9 cellular contexts compared by ENCODE assay signal in the genomic region with DNA sequence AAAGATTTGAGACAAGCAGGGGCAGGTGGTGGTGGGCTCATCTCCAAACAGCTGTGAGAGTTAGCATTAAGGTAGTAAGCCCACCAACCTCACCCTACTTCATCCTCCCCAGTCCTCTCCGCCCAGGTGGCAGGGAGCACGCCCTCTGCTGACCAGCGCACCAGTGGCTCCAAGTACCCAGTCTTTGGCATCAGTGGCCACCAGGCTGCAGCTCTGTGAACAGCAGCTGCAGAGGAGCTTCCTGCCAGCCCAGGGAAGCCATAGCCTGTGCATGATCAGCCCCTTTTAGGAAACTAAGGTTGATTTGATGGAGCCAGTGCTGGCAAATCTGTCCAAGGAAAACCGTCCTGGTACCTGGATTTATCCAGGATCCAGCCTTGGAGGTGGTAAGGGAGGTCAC. TPM values are rescaled to one million over a fixed set of nuclear protein-coding genes. Genes with fewer than 3 reads are reported as not detected.
DNase-seq lines count a peak whose midpoint lies in the region; ATAC-seq, FAIRE-seq and TF ChIP-seq lines count a peak whose summit lies in the region.
"Had no signal": no experiment of that assay in that cellular context is flagged by ENCODE, and none has a peak within 500 bp of the region (broad histone marks: within the 10 kb centered on the region; RNA-seq: fewer than 3 reads in every experiment).

No MANE protein-coding gene starts in this region.

- TF ChIP-seq CTCF in Caco-2 (IDR thresholded peaks at IDR 0.05; ENCODE audit: insufficient read depth in 1 of 2, low read depth in 1 of 2, low read length in 1 of 2, severe bottlenecking in 1 of 2, unreplicated experiment in 1 of 2) (peak; percentile 75 to 96), Loucy (conservative IDR thresholded peaks at IDR 0.05; ENCODE audit: low read length) (peak; percentile 97), keratinocyte (optimal IDR thresholded peaks at IDR 0.05 in 1 of 3, IDR thresholded peaks at IDR 0.05 in 1 of 3, conservative IDR thresholded peaks at IDR 0.05 in 1 of 3; ENCODE audit: extremely low read depth in 1 of 3, insufficient read depth in 2 of 3, low read length in 3 of 3) (peak; percentile 49 to 79 (median 75))

- intact Hi-C loops in Caco-2 (cut with micrococcal nuclease; ENCODE audit: unreplicated experiment) = loop anchor here (1.0 to 5.0 kb wide), 4 partner anchors 18 to 61 kb away; a partner anchor contains a TSS

- H3K9me3 ChIP-seq in Caco-2 (no peaks in the 10 kb centered on the region), Loucy (ENCODE audit: insufficient read depth, low read depth, low read length) (no peaks in the 10 kb centered on the region), keratinocyte (ENCODE audit: control insufficient read depth, low read depth, low read length) (no peaks in the 10 kb centered on the region)

- H2AFZ ChIP-seq in Loucy (ENCODE audit: low read length) = peak overlapping the region; percentile 54; the same call in 1 of the 2 replicates
- no peak overlapping the region for H2AFZ ChIP-seq in keratinocyte (ENCODE audit: control insufficient read depth, low read length)

- no peaks in the 10 kb centered on the region for H3K4me1 Mint-ChIP-seq in Caco-2 (ENCODE audit: low read depth, unreplicated experiment)
- H3K4me1 Mint-ChIP-seq in activated CD8-positive, alpha-beta T cell treated with anti-CD3 and anti-CD28 coated beads, Interleukin-2, amount 10 ng/mL, durations not matched to agents 7 days and 5 days (ENCODE audit: low read depth) = no peaks in the 10 kb centered on the region

- no peak overlapping the region for H3K4me3 Mint-ChIP-seq in Caco-2 (ENCODE audit: unreplicated experiment)
- H3K4me3 Mint-ChIP-seq in activated CD8-positive, alpha-beta T cell treated with anti-CD3 and anti-CD28 coated beads, Interleukin-2, amount 10 ng/mL, durations not matched to agents 7 days and 5 days = no peak overlapping the region

- DNase-seq in Caco-2 (peak; percentile 72 to 76), keratinocyte (ENCODE audit: low read depth, low spot score) (no peak), occipital lobe (lab: John Stamatoyannopoulos, UW) (no peak), 8988T (no peak)
- DNase-seq in activated CD8-positive, alpha-beta T cell treated with anti-CD3 and anti-CD28 coated beads, Interleukin-2, amount 10 ng/mL, durations not matched to agents 7 days and 5 days = peak; percentile 30

- no peak for FAIRE-seq in keratinocyte (lab: Jason Lieb, UNC)

- H3K27ac Mint-ChIP-seq in Caco-2 (ENCODE audit: unreplicated experiment) = no peak overlapping the region
- H3K27ac Mint-ChIP-seq in activated CD8-positive, alpha-beta T cell treated with anti-CD3 and anti-CD28 coated beads, Interleukin-2, amount 10 ng/mL, durations not matched to agents 7 days and 5 days = no peak overlapping the region

- H3K4me2 ChIP-seq in Loucy (ENCODE audit: low read depth, low read length, poor library complexity, severe bottlenecking) (no peak overlapping the region), keratinocyte (ENCODE audit: control insufficient read depth, extremely low read depth, insufficient read depth, low read depth, low read length) (no peak overlapping the region)

- H3K79me2 ChIP-seq in Loucy (ENCODE audit: insufficient read depth, low read length) = no peaks in the 10 kb centered on the region
- H3K79me2 ChIP-seq in keratinocyte (ENCODE audit: control insufficient read depth, insufficient read depth, low read length) = no peaks in the 10 kb centered on the region

- H3K9me2 ChIP-seq in Loucy (replicated peaks; ENCODE audit: low read depth, low read length) = no peaks in the 10 kb centered on the region

- no peaks in the 10 kb centered on the region for H3K4me1 ChIP-seq in Caco-2
- no peaks in the 10 kb centered on the region for H3K4me1 ChIP-seq in Loucy (ENCODE audit: insufficient read depth, low read length, poor library complexity, severe bottlenecking)
- H3K4me1 ChIP-seq in keratinocyte (ENCODE audit: control insufficient read depth, extremely low read depth, insufficient read depth, low read length) = no peaks in the 10 kb centered on the region

- no peaks in the 10 kb centered on the region for H3K9me1 ChIP-seq in keratinocyte (ENCODE audit: control insufficient read depth, extremely low read depth, insufficient read depth, low read length)

- TF ChIP-seq POLR2A in GM18505 (IDR thresholded peaks at IDR 0.05; ENCODE audit: borderline replicate concordance, extremely low read depth, insufficient read depth, insufficient read length) = no peak

- dilution Hi-C loops in keratinocyte (cut with MboI; ENCODE audit: extremely low pct_ligation_motif_present, low sequenced_read_pairs) = no loop called here

- no peaks in the 10 kb centered on the region for H3K27me3 ChIP-seq in Caco-2 (replicated peaks; ENCODE audit: control insufficient read depth, insufficient read depth, low read length)
- no peaks in the 10 kb centered on the region for H3K27me3 ChIP-seq in Loucy (ENCODE audit: insufficient read depth, low read length, poor library complexity, severe bottlenecking)
- H3K27me3 ChIP-seq in keratinocyte (ENCODE audit: control insufficient read depth, extremely low read depth, insufficient read depth, low read length) = no peaks in the 10 kb centered on the region

- no peak overlapping the region for H3K9ac ChIP-seq in Loucy (ENCODE audit: low read depth, low read length, poor library complexity, severe bottlenecking)
- H3K9ac ChIP-seq in keratinocyte (ENCODE audit: control insufficient read depth, extremely low read depth, insufficient read depth, low read length) = no peak overlapping the region

- H3K9me3 Mint-ChIP-seq in Caco-2 (ENCODE audit: unreplicated experiment) = no peaks in the 10 kb centered on the region
- H3K9me3 Mint-ChIP-seq in activated CD8-positive, alpha-beta T cell treated with anti-CD3 and anti-CD28 coated beads, Interleukin-2, amount 10 ng/mL, durations not matched to agents 7 days and 5 days (ENCODE audit: insufficient read depth) = no peaks in the 10 kb centered on the region

- no TSS peak for BruUV-seq in Caco-2 (replicated peaks; lab: Mats Ljungman, UMichigan)

- peak; percentile 82 for ATAC-seq in GM21367 (IDR thresholded peaks at IDR 0.05; ENCODE audit: unreplicated experiment)
- ATAC-seq in activated CD8-positive, alpha-beta T cell treated with anti-CD3 and anti-CD28 coated beads, Interleukin-2, amount 10 ng/mL, durations not matched to agents 7 days and 5 days = no peak
- no peak for ATAC-seq in GM18505 (IDR thresholded peaks at IDR 0.05; ENCODE audit: unreplicated experiment)

- H3K4me3 ChIP-seq in Caco-2 (ENCODE audit: low read depth, low read length) (no peak overlapping the region), Loucy (ENCODE audit: low read length, poor library complexity, severe bottlenecking) (no peak overlapping the region), keratinocyte (ENCODE audit: control insufficient read depth in 2 of 3, extremely low read depth in 1 of 3, insufficient read depth in 2 of 3, low read depth in 1 of 3, low read length in 3 of 3) (no peak overlapping the region)

- H3K36me3 Mint-ChIP-seq in Caco-2 (ENCODE audit: insufficient read depth, unreplicated experiment) = no peaks in the 10 kb centered on the region
- no peaks in the 10 kb centered on the region for H3K36me3 Mint-ChIP-seq in activated CD8-positive, alpha-beta T cell treated with anti-CD3 and anti-CD28 coated beads, Interleukin-2, amount 10 ng/mL, durations not matched to agents 7 days and 5 days (ENCODE audit: low read depth)

- CTCF ChIA-PET in Caco-2 (lab: Charles Lee) = interaction anchor here (0.5 to 2.0 kb wide), 16 partner anchors 8 to 306 kb away, joined by 3 to 20 read pairs (median 4); a partner anchor contains a TSS
- CTCF ChIA-PET in activated CD8-positive, alpha-beta T cell treated with anti-CD3 and anti-CD28 coated beads, Interleukin-2, amount 10 ng/mL, durations not matched to agents 7 days and 5 days (lab: Charles Lee) = interaction anchor here (0.5 to 2.7 kb wide), 10 partner anchors 9 to 275 kb away, joined by 3 to 15 read pairs (median 4); no protein-coding TSS in a partner anchor

- no peaks in the 10 kb centered on the region for H4K20me1 ChIP-seq in Loucy (ENCODE audit: insufficient read depth, low read length, poor library complexity, severe bottlenecking)
- H4K20me1 ChIP-seq in keratinocyte (ENCODE audit: control insufficient read depth, extremely low read depth, insufficient read depth, low read length) = no peaks in the 10 kb centered on the region

- H3K36me3 ChIP-seq in Caco-2 (ENCODE audit: control insufficient read depth, insufficient read depth, low read length) = no peaks in the 10 kb centered on the region
- no peaks in the 10 kb centered on the region for H3K36me3 ChIP-seq in Loucy (ENCODE audit: insufficient read depth, low read length)
- no peaks in the 10 kb centered on the region for H3K36me3 ChIP-seq in keratinocyte (ENCODE audit: control insufficient read depth in 2 of 2, extremely low read depth in 1 of 2, insufficient read depth in 2 of 2, low read length in 2 of 2)

- POLR2A ChIA-PET in Caco-2 (lab: Charles Lee) = no interaction called here
- POLR2A ChIA-PET in activated CD8-positive, alpha-beta T cell treated with anti-CD3 and anti-CD28 coated beads, Interleukin-2, amount 10 ng/mL, durations not matched to agents 7 days and 5 days (lab: Charles Lee) = no interaction called here

- no peak overlapping the region for H3K27ac ChIP-seq in keratinocyte (ENCODE audit: control insufficient read depth, insufficient read depth, low read length)

- H3K27me3 Mint-ChIP-seq in Caco-2 (ENCODE audit: insufficient read depth, unreplicated experiment) = no peaks in the 10 kb centered on the region
- H3K27me3 Mint-ChIP-seq in activated CD8-positive, alpha-beta T cell treated with anti-CD3 and anti-CD28 coated beads, Interleukin-2, amount 10 ng/mL, durations not matched to agents 7 days and 5 days (ENCODE audit: low read depth) = peaks cover 16% of the 10 kb centered on the region

- H3F3A ChIP-seq in Loucy (ENCODE audit: low read depth) = no peaks in the 10 kb centered on the region

RNA-seq across cellular contexts. Expression of a gene that starts 21.7 kb away (rescaled TPM):
- total RNA-seq in Caco-2 (2022) (7.7 and 11.2 TPM in 2 replicates), occipital lobe (2.5 TPM)
- total RNA-seq in activated CD8-positive, alpha-beta T cell treated with anti-CD3 and anti-CD28 coated beads, Interleukin-2, amount 10 ng/mL, durations not matched to agents 7 days and 5 days = 1 to 10 TPM; 1.0 to 1.2 TPM
- polyA plus RNA-seq in keratinocyte = 26.0 to 43.0 TPM (median 30.1 TPM) in 3 replicates
- 1.6 TPM for polyA plus RNA-seq in keratinocyte (2011; ENCODE audit: low read depth)
- 12.2 and 49.7 TPM in 2 replicates for polyA plus RNA-seq in keratinocyte (2011; cell fraction: cytosol; rRNA removed)
- 15.5 and 20.8 TPM in 2 replicates for polyA plus RNA-seq in keratinocyte (2011; cell fraction: nucleus; rRNA removed)
- polyA plus RNA-seq in keratinocyte (2012; ENCODE audit: low replicate concordance) = 5.5 and 85.3 TPM in 2 replicates
- polyA minus RNA-seq in keratinocyte = 3.3 to 6.2 TPM (median 3.4 TPM) in 3 replicates
- polyA minus RNA-seq in keratinocyte (2011; cell fraction: cytosol; rRNA and poly(A)+ RNA removed) = 23.0 TPM
- polyA minus RNA-seq in keratinocyte (2011; cell fraction: nucleus; rRNA and poly(A)+ RNA removed) = 8.4 and 9.0 TPM in 2 replicates

RNA-seq across cellular contexts. Expression of a gene that starts 39.0 kb away (rescaled TPM):
- total RNA-seq in Caco-2 (2022) (1.6 and 2.1 TPM in 2 replicates), occipital lobe (5.3 TPM)
- total RNA-seq in activated CD8-positive, alpha-beta T cell treated with anti-CD3 and anti-CD28 coated beads, Interleukin-2, amount 10 ng/mL, durations not matched to agents 7 days and 5 days = not detected
- not detected in 3 replicates for polyA plus RNA-seq in keratinocyte
- not detected for polyA plus RNA-seq in keratinocyte (2011; ENCODE audit: low read depth)
- polyA plus RNA-seq in keratinocyte (2011; cell fraction: cytosol; rRNA removed) = 0.03 TPM in 1 of 2 replicates, not detected in the other
- not detected in 2 replicates for polyA plus RNA-seq in keratinocyte (2011; cell fraction: nucleus; rRNA removed)
- not detected in 2 replicates for polyA plus RNA-seq in keratinocyte (2012; ENCODE audit: low replicate concordance)
- polyA minus RNA-seq in keratinocyte = not detected in 3 replicates
- not detected for polyA minus RNA-seq in keratinocyte (2011; cell fraction: cytosol; rRNA and poly(A)+ RNA removed)
- polyA minus RNA-seq in keratinocyte (2011; cell fraction: nucleus; rRNA and poly(A)+ RNA removed) = not detected in 2 replicates
- total RNA-seq: subcutaneous adipose tissue had no signal

RNA-seq across cellular contexts. Expression of a gene that starts 59.7 kb away (rescaled TPM):
- 0.56 TPM in 1 of 2 replicates, not detected in the other for total RNA-seq in Caco-2 (2022)
- under 1 TPM; 0.16 to 0.29 TPM for total RNA-seq in activated CD8-positive, alpha-beta T cell treated with anti-CD3 and anti-CD28 coated beads, Interleukin-2, amount 10 ng/mL, durations not matched to agents 7 days and 5 days
- 0.09 to 0.18 TPM in 2 of 3 replicates, not detected in the other for polyA plus RNA-seq in keratinocyte
- polyA plus RNA-seq in keratinocyte (2011; ENCODE audit: low read depth) = not detected
- 0.06 TPM in 2 replicates for polyA plus RNA-seq in keratinocyte (2011; cell fraction: cytosol; rRNA removed)
- polyA plus RNA-seq in keratinocyte (2011; cell fraction: nucleus; rRNA removed) = 0.32 and 0.48 TPM in 2 replicates
- polyA plus RNA-seq in keratinocyte (2012; ENCODE audit: low replicate concordance) = not detected in 2 replicates
- 0.10 to 0.20 TPM in 2 of 3 replicates, not detected in the other for polyA minus RNA-seq in keratinocyte
- polyA minus RNA-seq in keratinocyte (2011; cell fraction: cytosol; rRNA and poly(A)+ RNA removed) = not detected
- polyA minus RNA-seq in keratinocyte (2011; cell fraction: nucleus; rRNA and poly(A)+ RNA removed) = 0.42 TPM in 1 of 2 replicates, not detected in the other
- 0.31 TPM for total RNA-seq in occipital lobe
- total RNA-seq: subcutaneous adipose tissue had no signal

Comparison
In these comparisons a context has a peak if more than half of its experiments do, and no peak if none do; other contexts are left out.
1. DNase-seq: peak in Caco-2 (2 of 2) and activated CD8-positive, alpha-beta T cell treated with anti-CD3 and anti-CD28 coated beads, Interleukin-2, amount 10 ng/mL, durations not matched to agents 7 days and 5 days (single experiment); none in keratinocyte (single experiment), occipital lobe (single experiment) and 8988T (single experiment).
2. Peak in every context shown above with its lines, with median percentiles within 50 percentile points of each other: CTCF ChIP-seq.